17 cellular contexts compared by ENCODE assay signal in the genomic region with DNA sequence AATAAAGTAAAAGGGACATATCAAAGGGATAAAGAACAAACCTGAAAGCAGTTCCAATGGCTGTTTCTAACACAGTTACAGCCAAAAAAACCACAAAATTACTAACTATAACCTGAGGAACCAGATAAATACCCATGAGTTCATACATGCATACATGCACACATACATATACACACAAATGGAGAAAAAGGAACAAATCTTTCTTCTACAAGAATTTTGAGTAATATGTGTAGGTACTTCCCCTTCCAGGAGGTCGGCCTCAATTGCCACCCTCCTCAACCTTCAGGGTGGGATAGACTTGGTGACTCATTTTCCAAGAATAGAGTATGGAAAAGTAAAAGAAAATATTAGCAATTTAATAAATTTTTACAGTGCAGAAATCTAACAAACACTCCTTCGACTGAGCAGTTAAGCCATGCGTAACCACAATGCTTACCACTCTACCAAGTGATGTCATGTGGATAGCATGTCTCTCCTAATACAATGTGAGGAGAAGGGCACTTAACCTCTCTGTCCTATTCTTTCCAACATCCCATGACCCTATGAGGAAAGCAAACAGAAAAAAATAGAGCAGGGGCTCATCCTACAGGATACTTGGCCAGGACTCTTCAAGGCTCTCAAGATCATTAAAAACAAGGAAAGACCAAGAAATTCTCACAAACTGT.
DNase-seq lines count a peak whose midpoint lies in the region; ATAC-seq, FAIRE-seq and TF ChIP-seq lines count a peak whose summit lies in the region.
"Had no signal": no experiment of that assay in that cellular context is flagged by ENCODE, and none has a peak within 500 bp of the region (broad histone marks: within the 10 kb centered on the region; RNA-seq: fewer than 3 reads in every experiment).

No MANE protein-coding gene starts in this region.

- peaks cover 25% of the 10 kb centered on the region for H3K4me1 Mint-ChIP-seq in astrocyte (ENCODE audit: low read depth, unreplicated experiment)

- H3K9me3 ChIP-seq in astrocyte (ENCODE audit: insufficient read depth, low read depth, low read length), result peaks cover 4% of the 10 kb centered on the region

- no peaks in the 10 kb centered on the region for H3K36me3 ChIP-seq in astrocyte (ENCODE audit: insufficient read depth, low read length)
- H3K36me3 ChIP-seq: MG63, stomach had no signal

- no peaks in the 10 kb centered on the region for H3K9me3 Mint-ChIP-seq in astrocyte (ENCODE audit: unreplicated experiment)
- H3K9me3 Mint-ChIP-seq: CD4-positive, alpha-beta T cell had no signal

- DNase-seq in DMS53 (lab: John Stamatoyannopoulos, UW), result peak; percentile 86
- DNase-seq in MV-4-11 (lab: John Stamatoyannopoulos, UW), result peak; percentile 8
- DNase-seq in astrocyte (ENCODE audit: low read depth), result peak; percentile 72
- peak; percentile 86 for DNase-seq in myocyte (ENCODE audit: low read depth)
- DNase-seq: activated CD4-positive, alpha-beta memory T cell treated with anti-CD3 and anti-CD28 coated beads for 36 hours; activated gamma-delta T cell treated with Interleukin-2 at 50 U/mL for 16 hours; CD4-positive, alpha-beta T cell; MG63; NCI-H526; Right ventricle myocardium superior; stomach had no signal

- peak; percentile 47 for FAIRE-seq in astrocyte (lab: Jason Lieb, UNC)

- H2AFZ ChIP-seq in astrocyte (ENCODE audit: low read depth, low read length), result no peak overlapping the region
- H2AFZ ChIP-seq: hepatocyte had no signal

- no peak overlapping the region for H3K9ac ChIP-seq in astrocyte (ENCODE audit: low read length)

- peaks cover 9% of the 10 kb centered on the region for H3K4me1 ChIP-seq in astrocyte (ENCODE audit: insufficient read depth, low read length)

- H3K27ac ChIP-seq in astrocyte (ENCODE audit: low read depth, low read length), result no peak overlapping the region
- H3K27ac ChIP-seq: hepatocyte, stomach had no signal

- H3K4me3 Mint-ChIP-seq in astrocyte (ENCODE audit: unreplicated experiment), result no peak overlapping the region
- H3K4me3 Mint-ChIP-seq: activated CD4-positive, alpha-beta memory T cell treated with anti-CD3 and anti-CD28 coated beads for 36 hours; CD4-positive, alpha-beta T cell had no signal

- H3K4me2 ChIP-seq in astrocyte (ENCODE audit: low read length), result no peak overlapping the region
- H3K4me2 ChIP-seq: hepatocyte had no signal

- H3K27me3 ChIP-seq in astrocyte (ENCODE audit: insufficient read depth, low read length), result no peaks in the 10 kb centered on the region
- H3K27me3 ChIP-seq: hepatocyte, MG63, stomach had no signal

- H3K36me3 Mint-ChIP-seq in astrocyte (ENCODE audit: low read depth, unreplicated experiment), result peaks cover 3% of the 10 kb centered on the region

- no peak overlapping the region for H3K4me3 ChIP-seq in astrocyte (ENCODE audit: insufficient read depth, low read depth, low read length)
- H3K4me3 ChIP-seq: hepatocyte, MG63, stomach had no signal

- no peaks in the 10 kb centered on the region for H4K20me1 ChIP-seq in astrocyte (ENCODE audit: insufficient read depth, low read length)

- ATAC-seq in HG02973 (IDR thresholded peaks at IDR 0.05; ENCODE audit: unreplicated experiment) (no peak), GM18907 (IDR thresholded peaks at IDR 0.05; ENCODE audit: unreplicated experiment) (no peak), GM19395 (IDR thresholded peaks at IDR 0.05; ENCODE audit: unreplicated experiment) (no peak), HG02938 (IDR thresholded peaks at IDR 0.05; ENCODE audit: unreplicated experiment) (no peak)
- ATAC-seq: sciatic nerve had no signal

- peak overlapping the region; percentile 93 for H3K27ac Mint-ChIP-seq in astrocyte (ENCODE audit: unreplicated experiment)
- H3K27ac Mint-ChIP-seq: activated CD4-positive, alpha-beta memory T cell treated with anti-CD3 and anti-CD28 coated beads for 36 hours; CD4-positive, alpha-beta T cell had no signal

- no peak for TF ChIP-seq CTCF in astrocyte (IDR thresholded peaks at IDR 0.05; ENCODE audit: insufficient read depth, low read depth, low read length)

- no peaks in the 10 kb centered on the region for H3K27me3 Mint-ChIP-seq in astrocyte (ENCODE audit: low read depth, unreplicated experiment)
- H3K27me3 Mint-ChIP-seq: CD4-positive, alpha-beta T cell had no signal

- H3K79me2 ChIP-seq in astrocyte (ENCODE audit: insufficient read depth, low read length), result no peaks in the 10 kb centered on the region
- H3K79me2 ChIP-seq: hepatocyte had no signal

Comparison
In these comparisons a context has a peak if more than half of its experiments do, and no peak if none do; other contexts are left out.
1. DNase-seq: peak in every context shown above with its lines; median percentile 86 in DMS53; 86 in myocyte; 72 in astrocyte; 8 in MV-4-11.